Comparison of ENCODE assay signal across 26 cellular contexts in genomic region chr5:11038772-11039171, GRCh38.
"Had no signal": no experiment of that assay in that cellular context is flagged by ENCODE, and none has a peak within 500 bp of the region (broad histone marks: within the 10 kb centered on the region; RNA-seq: fewer than 3 reads in every experiment).

No MANE protein-coding gene starts in this region.

- H3K36me3 ChIP-seq: SJCRH30 had no signal

- DNase-seq: activated CD4-positive, alpha-beta memory T cell treated with anti-CD3 and anti-CD28 coated beads for 36 hours; activated CD4-positive, alpha-beta T cell treated with anti-CD3 and anti-CD28 coated beads, Interleukin-2, amount 10 ng/mL, durations not matched to agents 7 days and 5 days; activated CD8-positive, alpha-beta memory T cell treated with anti-CD3 and anti-CD28 coated beads, Interleukin-2, amount 50 U/mL, for 4 hours; activated naive CD4-positive, alpha-beta T cell treated with anti-CD3 and anti-CD28 coated beads, Interleukin-2, amount 10 ng/mL, durations not matched to agents 7 days and 5 days; activated naive CD8-positive, alpha-beta T cell treated with anti-CD3 and anti-CD28 coated beads, Interleukin-2, amount 50 U/mL, for 24 hours; activated T-cell treated with anti-CD3 and anti-CD28 coated beads for 4 hours; activated T-cell treated with anti-CD3 and anti-CD28 coated beads, Interleukin-2, amount 50 U/mL, for 4 hours; anterior cingulate cortex; caudate nucleus; cerebellar nuclear complex; KG1; NCI-H1105; NCI-H1417 treated with DMSO at 0.1 percent for 48 hours; NCI-H187 treated with DMSO at 0.1 percent for 48 hours; NCI-H2107; NCI-H226; NCI-H446 treated with DMSO at 0.1 percent for 48 hours; NCI-H524; NCI-H82; PC-9; SJCRH30 had no signal

- H3K4me3 ChIP-seq: PC-9, SJCRH30, SK-N-MC had no signal

- H3K9me3 ChIP-seq: SJCRH30 had no signal

- H3K4me1 ChIP-seq: SJCRH30 had no signal

- H3K27ac ChIP-seq: PC-9, RWPE1, SJCRH30, SK-N-MC had no signal

- FAIRE-seq: RCC 7860, TTC549 had no signal

- ATAC-seq: activated naive CD8-positive, alpha-beta T cell treated with anti-CD3 and anti-CD28 coated beads, Interleukin-2, amount 50 U/mL, for 24 hours; activated T-cell treated with anti-CD3 and anti-CD28 coated beads, Interleukin-2, amount 50 U/mL, for 4 hours; Right ventricle myocardium inferior had no signal

- H2AFZ ChIP-seq: PC-9 had no signal

- H3K27me3 ChIP-seq: SJCRH30 had no signal

- H3K4me2 ChIP-seq: PC-9 had no signal
